21 cellular contexts compared by ENCODE assay signal in genomic region chr17:43220511-43221125, GRCh38. TPM values are rescaled to one million over a fixed set of nuclear protein-coding genes. Genes with fewer than 3 reads are reported as not detected.
DNase-seq lines count a peak whose midpoint lies in the region; ATAC-seq and TF ChIP-seq lines count a peak whose summit lies in the region.
"Had no signal": no experiment of that assay in that cellular context is flagged by ENCODE, and none has a peak within 500 bp of the region (broad histone marks: within the 10 kb centered on the region; RNA-seq: fewer than 3 reads in every experiment).

No MANE protein-coding gene starts in this region.

- H3K9me3 ChIP-seq in neural progenitor cell (ENCODE audit: low read depth), result no peaks in the 10 kb centered on the region
- H3K9me3 ChIP-seq in testis, result no peaks in the 10 kb centered on the region
- H3K9me3 ChIP-seq: SJCRH30 had no signal

- no peak overlapping the region for H3K4me3 Mint-ChIP-seq in T-helper 2 cell treated with Interferon-gamma antibody and Interleukin-4, amounts not matched to agents 5 μg/mL and 100 μg/mL, for 36 hours
- H3K4me3 Mint-ChIP-seq in chondrocyte (ENCODE audit: unreplicated experiment) (no peak overlapping the region), neural progenitor cell (no peak overlapping the region), type B pancreatic cell (no peak overlapping the region)
- H3K4me3 Mint-ChIP-seq in activated CD8-positive, alpha-beta T cell treated with anti-CD3 and anti-CD28 coated beads for 36 hours, result no peak overlapping the region
- H3K4me3 Mint-ChIP-seq: CD4-positive, CD25-positive, alpha-beta regulatory T cell had no signal

- CTCF ChIA-PET in activated CD8-positive, alpha-beta T cell treated with anti-CD3 and anti-CD28 coated beads for 36 hours (lab: Charles Lee), result no interaction called here

- H3K79me2 ChIP-seq in neural progenitor cell (ENCODE audit: low read depth), result no peaks in the 10 kb centered on the region

- peaks cover 23% of the 10 kb centered on the region for H3K36me3 Mint-ChIP-seq in T-helper 2 cell treated with Interferon-gamma antibody and Interleukin-4, amounts not matched to agents 5 μg/mL and 100 μg/mL, for 36 hours (ENCODE audit: low read depth)
- H3K36me3 Mint-ChIP-seq in chondrocyte (ENCODE audit: low read depth), result peaks cover 16% of the 10 kb centered on the region
- H3K36me3 Mint-ChIP-seq in neural progenitor cell, result no peaks in the 10 kb centered on the region
- no peaks in the 10 kb centered on the region for H3K36me3 Mint-ChIP-seq in type B pancreatic cell
- peaks cover 18% of the 10 kb centered on the region for H3K36me3 Mint-ChIP-seq in activated CD8-positive, alpha-beta T cell treated with anti-CD3 and anti-CD28 coated beads for 36 hours (ENCODE audit: low read depth)

- intact Hi-C loops in testis (cut with DNase I; ENCODE audit: low total_unique reads), result no loop called here
- intact Hi-C loops in activated CD8-positive, alpha-beta T cell treated with anti-CD3 and anti-CD28 coated beads for 36 hours (cut with micrococcal nuclease), result no loop called here

- TF ChIP-seq POLR2A in testis (IDR thresholded peaks at IDR 0.05), result no peak

- TF ChIP-seq CTCF in chondrocyte (IDR thresholded peaks at IDR 0.05) (no peak), neural progenitor cell (IDR thresholded peaks at IDR 0.05) (no peak), type B pancreatic cell (conservative IDR thresholded peaks at IDR 0.05) (no peak), testis (IDR thresholded peaks at IDR 0.05) (no peak)
- no peak for TF ChIP-seq CTCF in activated CD8-positive, alpha-beta T cell treated with anti-CD3 and anti-CD28 coated beads for 36 hours (IDR thresholded peaks at IDR 0.05)

- peaks cover 8% of the 10 kb centered on the region for H3K4me1 Mint-ChIP-seq in T-helper 2 cell treated with Interferon-gamma antibody and Interleukin-4, amounts not matched to agents 5 μg/mL and 100 μg/mL, for 36 hours (ENCODE audit: low read depth)
- H3K4me1 Mint-ChIP-seq in chondrocyte (ENCODE audit: low read depth) (peaks cover 3% of the 10 kb centered on the region), neural progenitor cell (peaks cover 2% of the 10 kb centered on the region), type B pancreatic cell (ENCODE audit: unreplicated experiment) (peaks cover 6% of the 10 kb centered on the region)
- H3K4me1 Mint-ChIP-seq in activated CD8-positive, alpha-beta T cell treated with anti-CD3 and anti-CD28 coated beads for 36 hours (ENCODE audit: low read depth), result peaks cover 27% of the 10 kb centered on the region

- H3K4me3 ChIP-seq in neural progenitor cell, result no peak overlapping the region
- H3K4me3 ChIP-seq in testis, result no peak overlapping the region
- H3K4me3 ChIP-seq: SJCRH30 had no signal

- H3K4me1 ChIP-seq in neural progenitor cell, result no peaks in the 10 kb centered on the region
- H3K4me1 ChIP-seq in testis, result peaks cover 5% of the 10 kb centered on the region
- H3K4me1 ChIP-seq: SJCRH30 had no signal

- no peak overlapping the region for H3K9ac ChIP-seq in neural progenitor cell
- H3K9ac ChIP-seq: KMS-11 had no signal

- H3K27me3 ChIP-seq in neural progenitor cell (no peaks in the 10 kb centered on the region), testis (no peaks in the 10 kb centered on the region)

- no peaks in the 10 kb centered on the region for H4K20me1 ChIP-seq in neural progenitor cell (ENCODE audit: low read depth)

- H3K27me3 Mint-ChIP-seq in T-helper 2 cell treated with Interferon-gamma antibody and Interleukin-4, amounts not matched to agents 5 μg/mL and 100 μg/mL, for 36 hours (ENCODE audit: low read depth), result no peaks in the 10 kb centered on the region
- H3K27me3 Mint-ChIP-seq in chondrocyte (ENCODE audit: low read depth) (no peaks in the 10 kb centered on the region), neural progenitor cell (ENCODE audit: insufficient read depth, low read depth) (peaks cover 3% of the 10 kb centered on the region), type B pancreatic cell (no peaks in the 10 kb centered on the region)
- H3K27me3 Mint-ChIP-seq in activated CD8-positive, alpha-beta T cell treated with anti-CD3 and anti-CD28 coated beads for 36 hours, result no peaks in the 10 kb centered on the region
- H3K27me3 Mint-ChIP-seq: CD4-positive, CD25-positive, alpha-beta regulatory T cell had no signal

- ATAC-seq in activated CD8-positive, alpha-beta T cell treated with anti-CD3 and anti-CD28 coated beads for 36 hours, result no peak
- ATAC-seq: HCT116 had no signal

- H3K27ac ChIP-seq in neural progenitor cell, result no peak overlapping the region
- H3K27ac ChIP-seq in testis, result no peak overlapping the region
- H3K27ac ChIP-seq: 22Rv1, KMS-11, SJCRH30 had no signal

- H3K9me3 Mint-ChIP-seq in T-helper 2 cell treated with Interferon-gamma antibody and Interleukin-4, amounts not matched to agents 5 μg/mL and 100 μg/mL, for 36 hours, result no peaks in the 10 kb centered on the region
- H3K9me3 Mint-ChIP-seq in chondrocyte (ENCODE audit: low read depth) (no peaks in the 10 kb centered on the region), neural progenitor cell (no peaks in the 10 kb centered on the region), type B pancreatic cell (no peaks in the 10 kb centered on the region)
- H3K9me3 Mint-ChIP-seq in activated CD8-positive, alpha-beta T cell treated with anti-CD3 and anti-CD28 coated beads for 36 hours, result no peaks in the 10 kb centered on the region
- H3K9me3 Mint-ChIP-seq: CD4-positive, CD25-positive, alpha-beta regulatory T cell had no signal

- H3K4me2 ChIP-seq in neural progenitor cell, result no peak overlapping the region
- H3K4me2 ChIP-seq: KMS-11 had no signal

- H3F3A ChIP-seq in neural progenitor cell (ENCODE audit: low read depth), result no peaks in the 10 kb centered on the region

- WGBS in testis, 2 donors, result 87 to 89% methylated on average over 8 to 9 of the region's 9 CpGs

- POLR2A ChIA-PET in activated CD8-positive, alpha-beta T cell treated with anti-CD3 and anti-CD28 coated beads for 36 hours (lab: Charles Lee), result interaction anchor here (9.6 kb wide), 1 partner anchor 95 kb away, joined by 113 read pairs; no protein-coding TSS in a partner anchor

- no peaks in the 10 kb centered on the region for H3K36me3 ChIP-seq in neural progenitor cell
- no peaks in the 10 kb centered on the region for H3K36me3 ChIP-seq in testis (ENCODE audit: low read depth, missing control alignments)
- H3K36me3 ChIP-seq: SJCRH30 had no signal

- peak overlapping the region; percentile 31 for H3K27ac Mint-ChIP-seq in T-helper 2 cell treated with Interferon-gamma antibody and Interleukin-4, amounts not matched to agents 5 μg/mL and 100 μg/mL, for 36 hours
- H3K27ac Mint-ChIP-seq in chondrocyte (ENCODE audit: unreplicated experiment), result no peak overlapping the region
- no peak overlapping the region for H3K27ac Mint-ChIP-seq in neural progenitor cell
- no peak overlapping the region for H3K27ac Mint-ChIP-seq in type B pancreatic cell
- no peak overlapping the region for H3K27ac Mint-ChIP-seq in activated CD8-positive, alpha-beta T cell treated with anti-CD3 and anti-CD28 coated beads for 36 hours

- no peak overlapping the region for H2AFZ ChIP-seq in neural progenitor cell (replicated peaks)

- DNase-seq in T-helper 2 cell treated with Interferon-gamma antibody and Interleukin-4, amounts not matched to agents 5 μg/mL and 100 μg/mL, for 36 hours (ENCODE audit: low spot score), result no peak
- no peak for DNase-seq in T-helper 2 cell
- peak; percentile 46 for DNase-seq in chondrocyte (ENCODE audit: low spot score)
- peak; percentile 10 for DNase-seq in neural progenitor cell (ENCODE audit: low spot score)
- DNase-seq in type B pancreatic cell (ENCODE audit: extremely low spot score, unreplicated experiment), result peak; percentile 36
- no peak for DNase-seq in NCI-H1436 (lab: John Stamatoyannopoulos, UW)
- no peak for DNase-seq in testis
- no peak for DNase-seq in activated CD8-positive, alpha-beta T cell treated with anti-CD3 and anti-CD28 coated beads for 36 hours
- DNase-seq: CD4-positive, CD25-positive, alpha-beta regulatory T cell; EL; GF-D8; IMR-90; NCI-H1092 treated with DMSO at 0.1 percent for 48 hours; NCI-H446 treated with DMSO at 0.1 percent for 48 hours; NCI-H526 treated with DMSO at 0.1 percent for 48 hours; OCI-M1; SJCRH30 had no signal

RNA-seq across cellular contexts. Expression of gene CCDC200, which starts 7.8 kb away (rescaled TPM):
- total RNA-seq in chondrocyte (not detected in 3 replicates), neural progenitor cell (ENCODE audit: low replicate concordance) (not detected in 2 replicates), type B pancreatic cell (ENCODE audit: low replicate concordance) (not detected in 2 replicates), testis (100 to 1,000 TPM in 1 of 2 donors, 10 to 100 TPM in 1; 22.6 to 147 TPM)
- 91.1 TPM for polyA plus RNA-seq in testis (ENCODE audit: insufficient read depth, low read depth, low replicate concordance)
- total RNA-seq in activated CD8-positive, alpha-beta T cell treated with anti-CD3 and anti-CD28 coated beads for 36 hours, result not detected
- total RNA-seq: CD4-positive, CD25-positive, alpha-beta regulatory T cell; H1; IMR-90; SJCRH30 had no signal
- polyA plus RNA-seq: CD4-positive, CD25-positive, alpha-beta regulatory T cell; IMR-90 had no signal

RNA-seq across cellular contexts. Expression of gene TMEM106A, which starts 8.9 kb away (rescaled TPM):
- total RNA-seq in chondrocyte (12.0 to 18.3 TPM (median 16.4 TPM) in 3 replicates), neural progenitor cell (ENCODE audit: low replicate concordance) (1.7 and 2.4 TPM in 2 replicates), type B pancreatic cell (ENCODE audit: low replicate concordance) (4.4 TPM in 2 replicates), testis (1 to 10 TPM; 8.4 to 8.7 TPM)
- polyA plus RNA-seq in testis (ENCODE audit: insufficient read depth, low read depth, low replicate concordance), result 11.8 TPM
- 1 to 10 TPM; 9.2 to 9.8 TPM for total RNA-seq in activated CD8-positive, alpha-beta T cell treated with anti-CD3 and anti-CD28 coated beads for 36 hours

RNA-seq across cellular contexts. Expression of gene RNU2-1, which starts 13.2 kb away (rescaled TPM):
- total RNA-seq in chondrocyte (2,934 to 3,390 TPM (median 3,124 TPM) in 3 replicates), neural progenitor cell (ENCODE audit: low replicate concordance) (not detected in 2 replicates), type B pancreatic cell (ENCODE audit: low replicate concordance) (3,940 and 6,478 TPM in 2 replicates), testis (not detected)
- not detected for polyA plus RNA-seq in testis (ENCODE audit: insufficient read depth, low read depth, low replicate concordance)
- total RNA-seq in activated CD8-positive, alpha-beta T cell treated with anti-CD3 and anti-CD28 coated beads for 36 hours, result 1,000 to 10,000 TPM; 3,772 to 4,070 TPM
- total RNA-seq: IMR-90, SJCRH30 had no signal
- polyA plus RNA-seq: CD4-positive, CD25-positive, alpha-beta regulatory T cell; H1; IMR-90 had no signal

RNA-seq across cellular contexts. Expression of gene NBR1, which starts 49.6 kb away (rescaled TPM):
- total RNA-seq in chondrocyte, result 62.7 to 70.9 TPM (median 63.3 TPM) in 3 replicates
- total RNA-seq in neural progenitor cell (ENCODE audit: low replicate concordance), result 67.4 and 76.5 TPM in 2 replicates
- 60.8 and 65.9 TPM in 2 replicates for total RNA-seq in type B pancreatic cell (ENCODE audit: low replicate concordance)
- total RNA-seq in testis, result 100 to 1,000 TPM; 146 to 244 TPM
- polyA plus RNA-seq in testis (ENCODE audit: insufficient read depth, low read depth, low replicate concordance), result 302 TPM
- 10 to 100 TPM; 45.6 to 46.5 TPM for total RNA-seq in activated CD8-positive, alpha-beta T cell treated with anti-CD3 and anti-CD28 coated beads for 36 hours

Comparison
In these comparisons a context has a peak if more than half of its experiments do, and no peak if none do; other contexts are left out.
1. DNase-seq: peak in chondrocyte (single experiment), neural progenitor cell (single experiment) and type B pancreatic cell (single experiment); none in T-helper 2 cell treated with Interferon-gamma antibody and Interleukin-4, amounts not matched to agents 5 μg/mL and 100 μg/mL, for 36 hours (single experiment), T-helper 2 cell (0 of 5), NCI-H1436 (single experiment), testis (single experiment) and activated CD8-positive, alpha-beta T cell treated with anti-CD3 and anti-CD28 coated beads for 36 hours (single experiment).
2. RNA of gene CCDC200, which starts 7.8 kb away (total RNA-seq): 22.6 to 147 TPM in testis; not detected in activated CD8-positive, alpha-beta T cell treated with anti-CD3 and anti-CD28 coated beads for 36 hours, not detected in chondrocyte, not detected in neural progenitor cell and not detected in type B pancreatic cell; every median in the first group is over 10 times any median in the second.
3. RNA of gene RNU2-1, which starts 13.2 kb away (total RNA-seq): 3,940 to 6,478 TPM in type B pancreatic cell, 3,772 to 4,070 TPM in activated CD8-positive, alpha-beta T cell treated with anti-CD3 and anti-CD28 coated beads for 36 hours and 2,934 to 3,390 TPM in chondrocyte; not detected in neural progenitor cell and not detected in testis; every median in the first group is over 1,000 times any median in the second.